7 cellular contexts compared by ENCODE assay signal in genomic region chr9:95726756-95727155, GRCh38.
DNase-seq lines count a peak whose midpoint lies in the region; ATAC-seq and TF ChIP-seq lines count a peak whose summit lies in the region.

No MANE protein-coding gene starts in this region.

- H3K9me3 ChIP-seq in thoracic aorta, result no peaks in the 10 kb centered on the region

- TF ChIP-seq CTCF in GM12873 (IDR thresholded peaks at IDR 0.05; ENCODE audit: insufficient read depth, low read depth, low read length, missing control alignments) (peak; percentile 76), thoracic aorta (IDR thresholded peaks at IDR 0.05) (peak; percentile 76)

- no peak overlapping the region for H3K27ac ChIP-seq in thoracic aorta

- H3K27me3 ChIP-seq in thoracic aorta (replicated peaks; ENCODE audit: insufficient read depth), result no peaks in the 10 kb centered on the region

- no peak overlapping the region for H3K4me3 ChIP-seq in thoracic aorta

- no peaks in the 10 kb centered on the region for H3K36me3 ChIP-seq in thoracic aorta

- DNase-seq in NCI-H1092 treated with DMSO at 0.1 percent for 48 hours (lab: John Stamatoyannopoulos, UW) (peak; percentile 67), amniotic stem cell (lab: John Stamatoyannopoulos, UW) (peak; percentile 40), hepatic stellate cell (ENCODE audit: low spot score) (peak; percentile 65), thoracic aorta (ENCODE audit: low spot score) (no peak)

- no peaks in the 10 kb centered on the region for H3K4me1 ChIP-seq in thoracic aorta (ENCODE audit: control insufficient read depth in 1 of 2, low read depth in 2 of 2)

- ATAC-seq in thoracic aorta (ENCODE audit: insufficient number of reproducible peaks, low FRiP score, low read depth), result peak; percentile 66
- no peak for ATAC-seq in GM18858 (IDR thresholded peaks at IDR 0.05; ENCODE audit: unreplicated experiment)
- ATAC-seq in HG03354 (IDR thresholded peaks at IDR 0.05; ENCODE audit: poor library complexity, severe bottlenecking, unreplicated experiment), result no peak
